ENCODE assay signal across 9 cellular contexts in genomic region chr20:62595491-62595890, GRCh38. TPM values are rescaled to one million over a fixed set of nuclear protein-coding genes. Genes with fewer than 3 reads are reported as not detected.
A peak's percentile ranks its signal among the peaks of the same experiment; 100 is the strongest.
DNase-seq lines count a peak whose midpoint lies in the region; ATAC-seq and TF ChIP-seq lines count a peak whose summit lies in the region.
"Had no signal": no experiment of that assay in that cellular context is flagged by ENCODE, and none has a peak within 500 bp of the region (broad histone marks: within the 10 kb centered on the region; RNA-seq: fewer than 3 reads in every experiment).

No MANE protein-coding gene starts in this region.

- H3K14ac ChIP-seq in neuronal stem cell (ENCODE audit: low read length), result peak overlapping the region; percentile 21

- H3K18ac ChIP-seq in neuronal stem cell (ENCODE audit: low read length), result peak overlapping the region; percentile 52

- H2BK5ac ChIP-seq in neuronal stem cell (ENCODE audit: low read length), result no peak overlapping the region

- H3K27ac ChIP-seq in neuronal stem cell (replicated peaks; ENCODE audit: low read length), result no peak overlapping the region

- no peak overlapping the region for H4K8ac ChIP-seq in neuronal stem cell (ENCODE audit: low read depth, low read length)

- DNase-seq in GM03348 (ENCODE audit: low spot score), result peak; percentile 84
- peak; percentile 3 for DNase-seq in NCI-H748 treated with DMSO at 0.1 percent for 48 hours (lab: John Stamatoyannopoulos, UW)
- peak; percentile 59 for DNase-seq in epithelial cell of esophagus (ENCODE audit: low read depth)
- DNase-seq in neuronal stem cell (ENCODE audit: low spot score), result no peak
- no peak for DNase-seq in islet precursor cell
- DNase-seq in superior temporal gyrus (ENCODE audit: extremely low spot score), result no peak
- DNase-seq: NCI-H774 had no signal

- peaks cover 6% of the 10 kb centered on the region for H3K79me1 ChIP-seq in neuronal stem cell (ENCODE audit: low read depth, low read length)

- H3K4ac ChIP-seq in neuronal stem cell (ENCODE audit: low read length), result no peak overlapping the region

- peaks cover 0 to 3% of the 10 kb centered on the region in 2 donors for H3K9me3 ChIP-seq in neuronal stem cell (replicated peaks in 1 of 2; ENCODE audit: control insufficient read depth in 2 of 2, insufficient read depth in 1 of 2, low read depth in 1 of 2, low read length in 2 of 2)

- no peak for TF ChIP-seq CTCF in epithelial cell of esophagus (IDR thresholded peaks at IDR 0.05; ENCODE audit: insufficient read depth, low read depth, low read length, missing control alignments)

- no peaks in the 10 kb centered on the region for H3K36me3 ChIP-seq in neuronal stem cell (replicated peaks in 1 of 2; ENCODE audit: control insufficient read depth in 2 of 2, insufficient read depth in 2 of 2, low read length in 2 of 2)

- H4K91ac ChIP-seq in neuronal stem cell (ENCODE audit: low read depth, low read length, poor library complexity), result no peak overlapping the region

- H2AK5ac ChIP-seq in neuronal stem cell (ENCODE audit: low read depth, low read length), result no peak overlapping the region

- no peak overlapping the region for H2BK12ac ChIP-seq in neuronal stem cell (ENCODE audit: low read length)

- no peak overlapping the region for H3K9ac ChIP-seq in neuronal stem cell (ENCODE audit: low read depth, low read length, poor library complexity)

- H3K4me1 ChIP-seq in neuronal stem cell (ENCODE audit: control insufficient read depth in 2 of 2, insufficient read depth in 1 of 2, low read depth in 1 of 2, low read length in 2 of 2), result no peaks in the 10 kb centered on the region

- H2BK120ac ChIP-seq in neuronal stem cell (ENCODE audit: low read depth, low read length), result no peak overlapping the region

- peaks cover 0 to 33% (median 4%) of the 10 kb centered on the region in 3 experiments for H3K27me3 ChIP-seq in neuronal stem cell (ENCODE audit: control insufficient read depth in 3 of 3, insufficient read depth in 3 of 3, low read depth in 1 of 3, low read length in 3 of 3)

- H2BK15ac ChIP-seq in neuronal stem cell (ENCODE audit: low read length), result no peak overlapping the region

- peak overlapping the region; percentile 31 for H3K23ac ChIP-seq in neuronal stem cell (ENCODE audit: low read depth, low read length, poor library complexity)

- H2AFZ ChIP-seq in neuronal stem cell (ENCODE audit: low read length), result no peak overlapping the region

- no CpG with 5 or more reads among the region's 15 CpGs for WGBS in neuronal stem cell (ENCODE audit: extremely low coverage in 2 of 2, insufficient read length in 2 of 2, insufficient replicate concordance in 1 of 2), 2 donors

- no peak overlapping the region for H3K4me3 ChIP-seq in epithelial cell of esophagus (ENCODE audit: low read length)
- no peak overlapping the region for H3K4me3 ChIP-seq in neuronal stem cell (ENCODE audit: low read length in 2 of 2)

- H3K4me2 ChIP-seq in neuronal stem cell (ENCODE audit: insufficient read depth, low read length, poor library complexity, severe bottlenecking), result no peak overlapping the region

- ATAC-seq in HG02973 (IDR thresholded peaks at IDR 0.05; ENCODE audit: unreplicated experiment), result no peak
- no peak for ATAC-seq in GM18519 (IDR thresholded peaks at IDR 0.05; ENCODE audit: low FRiP score, unreplicated experiment)

RNA-seq across cellular contexts. Expression of gene SLCO4A1, which starts 46.8 kb away (rescaled TPM):
- polyA plus RNA-seq in neuronal stem cell (2013, experiment 1 of 2), result 3.5 TPM
- polyA plus RNA-seq in neuronal stem cell (2013, experiment 2 of 2), result 3.9 TPM

Comparison
In these comparisons a context has a peak if more than half of its experiments do, and no peak if none do; other contexts are left out.
1. DNase-seq: peak in GM03348 (single experiment), NCI-H748 treated with DMSO at 0.1 percent for 48 hours (single experiment) and epithelial cell of esophagus (single experiment); none in neuronal stem cell (single experiment), islet precursor cell (single experiment) and superior temporal gyrus (single experiment).